In genomic region chr20:46701556-46701955, GRCh38 we compare ENCODE assay signal across 18 cellular contexts. TPM values are rescaled to one million over a fixed set of nuclear protein-coding genes. Genes with fewer than 3 reads are reported as not detected.
DNase-seq lines count a peak whose midpoint lies in the region; ATAC-seq and TF ChIP-seq lines count a peak whose summit lies in the region.
"Had no signal": no experiment of that assay in that cellular context is flagged by ENCODE, and none has a peak within 500 bp of the region (broad histone marks: within the 10 kb centered on the region; RNA-seq: fewer than 3 reads in every experiment).

No MANE protein-coding gene starts in this region.

- no peak for ATAC-seq in HG02763 (IDR thresholded peaks at IDR 0.05; ENCODE audit: unreplicated experiment)

- no peaks in the 10 kb centered on the region for H3K27me3 ChIP-seq in NT2/D1 (ENCODE audit: insufficient read depth, insufficient read length)
- 0 out of 2 replicates have a peak, but pooled peaks cover 1% of the 10 kb centered on the region for H3K27me3 ChIP-seq in Caco-2 (replicated peaks; ENCODE audit: control insufficient read depth, insufficient read depth, low read length)
- H3K27me3 ChIP-seq: SJSA1 had no signal

- no peak overlapping the region for H3K27ac Mint-ChIP-seq in Caco-2 (ENCODE audit: unreplicated experiment)

- H3K4me3 Mint-ChIP-seq in Caco-2 (ENCODE audit: unreplicated experiment) = no peak overlapping the region
- H3K4me3 Mint-ChIP-seq: CD4-positive, alpha-beta memory T cell had no signal

- peaks cover 22% of the 10 kb centered on the region for H3K9me3 Mint-ChIP-seq in Caco-2 (ENCODE audit: unreplicated experiment)

- H3K4me3 ChIP-seq in NT2/D1 (ENCODE audit: insufficient read length, low read depth) (no peak overlapping the region), Caco-2 (ENCODE audit: low read depth, low read length) (no peak overlapping the region)
- H3K4me3 ChIP-seq: SJSA1 had no signal

- no peaks in the 10 kb centered on the region for H3K4me1 Mint-ChIP-seq in Caco-2 (ENCODE audit: low read depth, unreplicated experiment)
- H3K4me1 Mint-ChIP-seq: CD4-positive, alpha-beta memory T cell had no signal

- H3K27me3 Mint-ChIP-seq in Caco-2 (ENCODE audit: insufficient read depth, unreplicated experiment) = no peaks in the 10 kb centered on the region

- H3K36me3 ChIP-seq in NT2/D1 (ENCODE audit: insufficient read depth, insufficient read length, low read length) = no peaks in the 10 kb centered on the region
- H3K36me3 ChIP-seq in Caco-2 (ENCODE audit: control insufficient read depth, insufficient read depth, low read length) = no peaks in the 10 kb centered on the region
- H3K36me3 ChIP-seq: BE2C, SJSA1 had no signal

- CTCF ChIA-PET in Caco-2 (lab: Charles Lee) = interaction anchor here (0.9 kb wide), 1 partner anchor 12 kb away, joined by 6 read pairs; the partner anchor contains the start of gene TP53RK

- no peaks in the 10 kb centered on the region for H3K36me3 Mint-ChIP-seq in Caco-2 (ENCODE audit: insufficient read depth, unreplicated experiment)

- H3K4me1 ChIP-seq in NT2/D1 (ENCODE audit: insufficient read depth, insufficient read length) (peaks cover 8% of the 10 kb centered on the region), Caco-2 (peaks cover 4% of the 10 kb centered on the region; the same call in 1 of the 2 replicates)
- H3K4me1 ChIP-seq: BE2C, SJSA1 had no signal

- H3K9me3 ChIP-seq in NT2/D1 (ENCODE audit: insufficient read depth, low read length) (peaks cover 22% of the 10 kb centered on the region), Caco-2 (peaks cover 9% of the 10 kb centered on the region)
- H3K9me3 ChIP-seq: BE2C, SJSA1 had no signal

- BruUV-seq in Caco-2 (replicated peaks; lab: Mats Ljungman, UMichigan) = no TSS peak

- no peak for TF ChIP-seq CTCF in Caco-2 (IDR thresholded peaks at IDR 0.05; ENCODE audit: insufficient read depth in 1 of 2, low read depth in 1 of 2, low read length in 1 of 2, severe bottlenecking in 1 of 2, unreplicated experiment in 1 of 2)

- POLR2A ChIA-PET in Caco-2 (lab: Charles Lee) = no interaction called here

- intact Hi-C loops in Caco-2 (cut with micrococcal nuclease; ENCODE audit: unreplicated experiment) = no loop called here

- peak overlapping the region; percentile 46 for H3K9ac ChIP-seq in NT2/D1 (ENCODE audit: insufficient read length, low read depth)

- DNase-seq in GM04504 (ENCODE audit: low read depth) (peak; percentile 60), NT2/D1 (ENCODE audit: low read depth, low spot score) (no peak), fibroblast of gingiva (ENCODE audit: low read depth) (peak; percentile 91), DMS53 (lab: John Stamatoyannopoulos, UW) (no peak), Caco-2 (no peak), CD1c-positive myeloid dendritic cell (ENCODE audit: extremely low spot score) (no peak)
- DNase-seq: ACHN; BE2C; CD4-positive, alpha-beta memory T cell; DMS79 treated with DMSO at 0.1 percent for 48 hours; GDM1; KBM-7; NCI-H1436 treated with DMSO at 0.1 percent for 48 hours; NCI-H2029 treated with DMSO at 0.1 percent for 48 hours; NCI-H446 treated with DMSO at 0.1 percent for 48 hours; NCI-H774 had no signal

RNA-seq across cellular contexts. Expression of gene SLC2A10, which starts 7.9 kb away (rescaled TPM):
- total RNA-seq in Caco-2 (2022) = 4.2 and 4.3 TPM in 2 replicates
- total RNA-seq: CD4-positive, alpha-beta memory T cell had no signal

RNA-seq across cellular contexts. Expression of gene TP53RK, which starts 12.3 kb away (rescaled TPM):
- 20.3 and 22.7 TPM in 2 replicates for total RNA-seq in Caco-2 (2022)

RNA-seq across cellular contexts. Expression of gene SLC13A3, which starts 50.3 kb away (rescaled TPM):
- total RNA-seq in Caco-2 (2022) = 0.30 and 0.39 TPM in 2 replicates
- total RNA-seq: SJSA1 had no signal

Comparison
In these comparisons a context has a peak if more than half of its experiments do, and no peak if none do; other contexts are left out.
1. DNase-seq: peak in GM04504 (single experiment) and fibroblast of gingiva (single experiment); none in NT2/D1 (single experiment), DMS53 (single experiment), Caco-2 (0 of 2) and CD1c-positive myeloid dendritic cell (single experiment).